In the genomic region with DNA sequence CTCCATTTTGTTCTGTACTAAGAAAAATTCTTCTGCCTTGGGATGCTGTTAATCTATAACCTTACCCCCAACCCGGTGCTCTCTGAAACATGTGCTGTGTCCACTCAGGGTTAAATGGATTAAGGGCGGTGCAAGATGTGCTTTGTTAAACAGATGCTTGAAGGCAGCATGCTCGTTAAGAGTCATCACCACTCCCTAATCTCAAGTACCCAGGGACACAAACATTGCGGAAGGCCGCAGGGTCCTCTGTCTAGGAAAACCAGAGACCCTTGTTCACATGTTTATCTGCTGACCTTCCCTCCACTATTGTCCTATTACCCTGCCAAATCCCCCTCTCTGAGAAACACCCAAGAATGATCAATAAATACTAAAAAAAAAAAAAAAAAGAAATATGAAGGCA, we compare ENCODE assay signal across 4 cellular contexts. TPM values are rescaled to one million over a fixed set of nuclear protein-coding genes. Genes with fewer than 3 reads are reported as not detected.
"Had no signal": no experiment of that assay in that cellular context is flagged by ENCODE, and none has a peak within 500 bp of the region (broad histone marks: within the 10 kb centered on the region; RNA-seq: fewer than 3 reads in every experiment).

No MANE protein-coding gene starts in this region.

RNA-seq across cellular contexts. Expression of gene TXK, which starts 53.0 kb away (rescaled TPM):
- total RNA-seq: GM23248, H1, H7, HFFc6 had no signal
- polyA plus RNA-seq: GM23248, H1 had no signal
